Comparison of ENCODE assay signal across 8 cellular contexts in genomic region chr1:1272341-1273151, GRCh38. TPM values are rescaled to one million over a fixed set of nuclear protein-coding genes. Genes with fewer than 3 reads are reported as not detected.
DNase-seq lines count a peak whose midpoint lies in the region; ATAC-seq and TF ChIP-seq lines count a peak whose summit lies in the region.

No MANE protein-coding gene starts in this region.

- no peaks in the 10 kb centered on the region for H3K9me3 ChIP-seq in skeletal muscle satellite cell (replicated peaks; ENCODE audit: low read length)

- peak overlapping the region; percentile 100 for H3K9ac ChIP-seq in skeletal muscle satellite cell (ENCODE audit: low read depth, low read length)

- H3K4me3 ChIP-seq in skeletal muscle satellite cell (ENCODE audit: low read length): peak overlapping the region; percentile 99

- H3K4me2 ChIP-seq in skeletal muscle satellite cell (ENCODE audit: low read length): peak overlapping the region; percentile 99

- H3K4me1 ChIP-seq in foreskin keratinocyte (peaks cover 9% of the 10 kb centered on the region), skeletal muscle satellite cell (ENCODE audit: control insufficient read depth, insufficient read depth, low read length) (peaks cover 35% of the 10 kb centered on the region)

- peak overlapping the region; percentile 92 for H3K27ac ChIP-seq in foreskin keratinocyte

- ATAC-seq in foreskin keratinocyte (peak; percentile 42), GM18873 (IDR thresholded peaks at IDR 0.05; ENCODE audit: low FRiP score, unreplicated experiment) (no peak)

- H3K27me3 ChIP-seq in foreskin keratinocyte (no peaks in the 10 kb centered on the region), skeletal muscle satellite cell (ENCODE audit: control insufficient read depth, insufficient read depth, low read length) (no peaks in the 10 kb centered on the region)

- intact Hi-C loops in head of caudate nucleus (cut with DNase I): loop anchor here (5.0 kb wide), 1 partner anchor 40 kb away; the partner anchor contains the start of genes B3GALT6 and SDF4

- DNase-seq in activated naive CD4-positive, alpha-beta T cell treated with Interleukin-2 at 50 U/mL for 16 hours: peak; percentile 15
- no peak for DNase-seq in activated naive CD4-positive, alpha-beta T cell treated with anti-CD3 and anti-CD28 coated beads, Interleukin-2, amount 50 U/mL, for 16 hours
- DNase-seq in SW480 (ENCODE audit: low spot score) (peak; percentile 62), foreskin keratinocyte (peak in 1 of 2 donors; percentile 36), NK-92 (lab: John Stamatoyannopoulos, UW; ENCODE audit: unreplicated experiment) (no peak), head of caudate nucleus (no peak)

- H3K36me3 ChIP-seq in skeletal muscle satellite cell (ENCODE audit: insufficient read depth, low read length): peaks cover 28% of the 10 kb centered on the region

- TF ChIP-seq CTCF in foreskin keratinocyte (conservative IDR thresholded peaks at IDR 0.05): no peak

RNA-seq across cellular contexts. Expression of gene UBE2J2, which starts 1.1 kb away (rescaled TPM):
- total RNA-seq in foreskin keratinocyte: 51.6 and 55.3 TPM in 2 replicates
- polyA plus RNA-seq in foreskin keratinocyte: 73.2 and 78.7 TPM in 2 replicates
- 29.5 and 31.9 TPM in 2 replicates for total RNA-seq in skeletal muscle satellite cell (2012; rRNA removed)

RNA-seq across cellular contexts. Expression of gene SCNN1D, which starts 7.7 kb away (rescaled TPM):
- 0.25 and 0.41 TPM in 2 replicates for total RNA-seq in foreskin keratinocyte
- 0.39 and 0.47 TPM in 2 replicates for polyA plus RNA-seq in foreskin keratinocyte
- 0.25 and 0.44 TPM in 2 replicates for total RNA-seq in skeletal muscle satellite cell (2012; rRNA removed)

RNA-seq across cellular contexts. Expression of gene C1QTNF12, which starts 26.0 kb away (rescaled TPM):
- 0.53 and 1.0 TPM in 2 replicates for total RNA-seq in foreskin keratinocyte
- polyA plus RNA-seq in foreskin keratinocyte: 0.75 and 1.1 TPM in 2 replicates
- total RNA-seq in skeletal muscle satellite cell (2012; rRNA removed): 0.44 TPM in 1 of 2 replicates, not detected in the other

RNA-seq across cellular contexts. Expression of gene ACAP3, which starts 35.2 kb away (rescaled TPM):
- total RNA-seq in foreskin keratinocyte: 26.7 and 33.0 TPM in 2 replicates
- 18.9 and 24.0 TPM in 2 replicates for polyA plus RNA-seq in foreskin keratinocyte
- 30.9 and 34.5 TPM in 2 replicates for total RNA-seq in skeletal muscle satellite cell (2012; rRNA removed)

RNA-seq across cellular contexts. Expression of gene PUSL1, which starts 35.9 kb away (rescaled TPM):
- 39.7 and 40.1 TPM in 2 replicates for total RNA-seq in foreskin keratinocyte
- polyA plus RNA-seq in foreskin keratinocyte: 48.3 and 54.5 TPM in 2 replicates
- total RNA-seq in skeletal muscle satellite cell (2012; rRNA removed): 42.1 and 52.4 TPM in 2 replicates

Comparison
In these comparisons a context has a peak if more than half of its experiments do, and no peak if none do; other contexts are left out.
1. DNase-seq: peak in activated naive CD4-positive, alpha-beta T cell treated with Interleukin-2 at 50 U/mL for 16 hours (single experiment) and SW480 (single experiment); none in activated naive CD4-positive, alpha-beta T cell treated with anti-CD3 and anti-CD28 coated beads, Interleukin-2, amount 50 U/mL, for 16 hours (single experiment), NK-92 (single experiment) and head of caudate nucleus (0 of 42).